1 cellular context compared by ENCODE assay signal in the genomic region with DNA sequence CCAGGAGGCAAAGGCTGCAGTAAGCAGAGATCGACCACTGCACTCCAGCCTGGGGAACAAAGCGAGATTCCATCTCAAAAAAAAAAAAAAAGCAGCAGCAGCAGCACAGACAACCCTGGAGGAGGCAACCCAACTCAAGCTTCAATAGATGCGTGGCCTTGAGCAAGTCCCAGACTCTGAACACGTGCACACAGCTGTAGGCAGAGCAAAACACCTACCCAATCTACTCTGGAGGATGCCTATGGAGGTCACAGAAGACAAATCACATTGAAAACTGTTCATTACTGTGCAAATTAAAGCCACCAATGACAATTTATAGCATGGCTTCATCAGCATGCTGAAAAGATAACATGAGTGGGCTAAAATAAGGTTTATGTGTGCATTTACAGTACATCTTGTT.
TF ChIP-seq lines count a peak whose summit lies in the region.

No MANE protein-coding gene starts in this region.

TF ChIP-seq in HepG2, 621 proteins besides CTCF, POLR2A, EP300 and RAD21 (continued from another document and continues in another):
- TF ChIP-seq, protein P1, sequence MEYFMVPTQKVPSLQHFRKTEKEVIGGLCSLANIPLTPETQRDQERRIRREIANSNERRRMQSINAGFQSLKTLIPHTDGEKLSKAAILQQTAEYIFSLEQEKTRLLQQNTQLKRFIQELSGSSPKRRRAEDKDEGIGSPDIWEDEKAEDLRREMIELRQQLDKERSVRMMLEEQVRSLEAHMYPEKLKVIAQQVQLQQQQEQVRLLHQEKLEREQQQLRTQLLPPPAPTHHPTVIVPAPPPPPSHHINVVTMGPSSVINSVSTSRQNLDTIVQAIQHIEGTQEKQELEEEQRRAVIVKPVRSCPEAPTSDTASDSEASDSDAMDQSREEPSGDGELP (IDR thresholded peaks at IDR 0.05; ENCODE audit: borderline replicate concordance, low read depth) = 0 out of 2 replicates have a peak, but pooled peaks have one; percentile 34
- TF ChIP-seq, protein P2, sequence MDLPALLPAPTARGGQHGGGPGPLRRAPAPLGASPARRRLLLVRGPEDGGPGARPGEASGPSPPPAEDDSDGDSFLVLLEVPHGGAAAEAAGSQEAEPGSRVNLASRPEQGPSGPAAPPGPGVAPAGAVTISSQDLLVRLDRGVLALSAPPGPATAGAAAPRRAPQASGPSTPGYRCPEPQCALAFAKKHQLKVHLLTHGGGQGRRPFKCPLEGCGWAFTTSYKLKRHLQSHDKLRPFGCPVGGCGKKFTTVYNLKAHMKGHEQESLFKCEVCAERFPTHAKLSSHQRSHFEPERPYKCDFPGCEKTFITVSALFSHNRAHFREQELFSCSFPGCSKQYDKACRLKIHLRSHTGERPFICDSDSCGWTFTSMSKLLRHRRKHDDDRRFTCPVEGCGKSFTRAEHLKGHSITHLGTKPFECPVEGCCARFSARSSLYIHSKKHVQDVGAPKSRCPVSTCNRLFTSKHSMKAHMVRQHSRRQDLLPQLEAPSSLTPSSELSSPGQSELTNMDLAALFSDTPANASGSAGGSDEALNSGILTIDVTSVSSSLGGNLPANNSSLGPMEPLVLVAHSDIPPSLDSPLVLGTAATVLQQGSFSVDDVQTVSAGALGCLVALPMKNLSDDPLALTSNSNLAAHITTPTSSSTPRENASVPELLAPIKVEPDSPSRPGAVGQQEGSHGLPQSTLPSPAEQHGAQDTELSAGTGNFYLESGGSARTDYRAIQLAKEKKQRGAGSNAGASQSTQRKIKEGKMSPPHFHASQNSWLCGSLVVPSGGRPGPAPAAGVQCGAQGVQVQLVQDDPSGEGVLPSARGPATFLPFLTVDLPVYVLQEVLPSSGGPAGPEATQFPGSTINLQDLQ (CRISPR knock-in tag; IDR thresholded peaks at IDR 0.05) = no peak
- TF ChIP-seq SRSF4 (IDR thresholded peaks at IDR 0.05; ENCODE audit: low read depth, low read length, poor library complexity, severe bottlenecking) (no peak), KAT8 (CRISPR knock-in tag; IDR thresholded peaks at IDR 0.05) (no peak), KDM6A (CRISPR knock-in tag; IDR thresholded peaks at IDR 0.05; ENCODE audit: low read depth) (no peak), ZNF788 (CRISPR knock-in tag; IDR thresholded peaks at IDR 0.05; ENCODE audit: borderline replicate concordance) (no peak), ARID2 (CRISPR knock-in tag; IDR thresholded peaks at IDR 0.05; ENCODE audit: borderline replicate concordance) (no peak), ATAD3A (CRISPR knock-in tag; IDR thresholded peaks at IDR 0.05) (no peak), HNRNPK (IDR thresholded peaks at IDR 0.05; ENCODE audit: low read depth, low read length, poor library complexity, severe bottlenecking) (no peak), ZMYM4 (CRISPR knock-in tag; IDR thresholded peaks at IDR 0.05) (peak; percentile 18), SOX6 (IDR thresholded peaks at IDR 0.05) (no peak), SOX6 (CRISPR knock-in tag; IDR thresholded peaks at IDR 0.05) (peak; percentile 54), ZNF3 (CRISPR knock-in tag; IDR thresholded peaks at IDR 0.05) (no peak), ZNF431 (CRISPR knock-in tag; IDR thresholded peaks at IDR 0.05; ENCODE audit: borderline replicate concordance, low read depth) (no peak), ZNF773 (CRISPR knock-in tag; IDR thresholded peaks at IDR 0.05; ENCODE audit: borderline replicate concordance) (no peak), ZNF430 (CRISPR knock-in tag; IDR thresholded peaks at IDR 0.05) (no peak), SALL1 (CRISPR knock-in tag; IDR thresholded peaks at IDR 0.05) (peak; percentile 58), NR1H2 (CRISPR knock-in tag; IDR thresholded peaks at IDR 0.05; ENCODE audit: borderline replicate concordance, low read depth) (no peak), PHF20 (CRISPR knock-in tag; IDR thresholded peaks at IDR 0.05) (no peak), DNMT1 (CRISPR knock-in tag; IDR thresholded peaks at IDR 0.05) (no peak), HMGA1 (CRISPR knock-in tag; conservative IDR thresholded peaks at IDR 0.05) (no peak), GABPB1 (CRISPR knock-in tag; IDR thresholded peaks at IDR 0.05) (no peak)
- TF ChIP-seq, protein P3, sequence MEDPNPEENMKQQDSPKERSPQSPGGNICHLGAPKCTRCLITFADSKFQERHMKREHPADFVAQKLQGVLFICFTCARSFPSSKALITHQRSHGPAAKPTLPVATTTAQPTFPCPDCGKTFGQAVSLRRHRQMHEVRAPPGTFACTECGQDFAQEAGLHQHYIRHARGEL (CRISPR knock-in tag; IDR thresholded peaks at IDR 0.05) = no peak
- TF ChIP-seq, protein P4, sequence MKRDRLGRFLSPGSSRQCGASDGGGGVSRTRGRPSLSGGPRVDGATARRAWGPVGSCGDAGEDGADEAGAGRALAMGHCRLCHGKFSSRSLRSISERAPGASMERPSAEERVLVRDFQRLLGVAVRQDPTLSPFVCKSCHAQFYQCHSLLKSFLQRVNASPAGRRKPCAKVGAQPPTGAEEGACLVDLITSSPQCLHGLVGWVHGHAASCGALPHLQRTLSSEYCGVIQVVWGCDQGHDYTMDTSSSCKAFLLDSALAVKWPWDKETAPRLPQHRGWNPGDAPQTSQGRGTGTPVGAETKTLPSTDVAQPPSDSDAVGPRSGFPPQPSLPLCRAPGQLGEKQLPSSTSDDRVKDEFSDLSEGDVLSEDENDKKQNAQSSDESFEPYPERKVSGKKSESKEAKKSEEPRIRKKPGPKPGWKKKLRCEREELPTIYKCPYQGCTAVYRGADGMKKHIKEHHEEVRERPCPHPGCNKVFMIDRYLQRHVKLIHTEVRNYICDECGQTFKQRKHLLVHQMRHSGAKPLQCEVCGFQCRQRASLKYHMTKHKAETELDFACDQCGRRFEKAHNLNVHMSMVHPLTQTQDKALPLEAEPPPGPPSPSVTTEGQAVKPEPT (CRISPR knock-in tag; IDR thresholded peaks at IDR 0.05; ENCODE audit: low read depth) = no peak
- TF ChIP-seq, protein P5, sequence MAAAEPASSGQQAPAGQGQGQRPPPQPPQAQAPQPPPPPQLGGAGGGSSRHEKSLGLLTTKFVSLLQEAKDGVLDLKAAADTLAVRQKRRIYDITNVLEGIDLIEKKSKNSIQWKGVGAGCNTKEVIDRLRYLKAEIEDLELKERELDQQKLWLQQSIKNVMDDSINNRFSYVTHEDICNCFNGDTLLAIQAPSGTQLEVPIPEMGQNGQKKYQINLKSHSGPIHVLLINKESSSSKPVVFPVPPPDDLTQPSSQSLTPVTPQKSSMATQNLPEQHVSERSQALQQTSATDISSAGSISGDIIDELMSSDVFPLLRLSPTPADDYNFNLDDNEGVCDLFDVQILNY (CRISPR knock-in tag; conservative IDR thresholded peaks at IDR 0.05) = no peak
- TF ChIP-seq, protein P6, sequence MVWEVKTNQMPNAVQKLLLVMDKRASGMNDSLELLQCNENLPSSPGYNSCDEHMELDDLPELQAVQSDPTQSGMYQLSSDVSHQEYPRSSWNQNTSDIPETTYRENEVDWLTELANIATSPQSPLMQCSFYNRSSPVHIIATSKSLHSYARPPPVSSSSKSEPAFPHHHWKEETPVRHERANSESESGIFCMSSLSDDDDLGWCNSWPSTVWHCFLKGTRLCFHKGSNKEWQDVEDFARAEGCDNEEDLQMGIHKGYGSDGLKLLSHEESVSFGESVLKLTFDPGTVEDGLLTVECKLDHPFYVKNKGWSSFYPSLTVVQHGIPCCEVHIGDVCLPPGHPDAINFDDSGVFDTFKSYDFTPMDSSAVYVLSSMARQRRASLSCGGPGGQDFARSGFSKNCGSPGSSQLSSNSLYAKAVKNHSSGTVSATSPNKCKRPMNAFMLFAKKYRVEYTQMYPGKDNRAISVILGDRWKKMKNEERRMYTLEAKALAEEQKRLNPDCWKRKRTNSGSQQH (CRISPR knock-in tag; IDR thresholded peaks at IDR 0.05; ENCODE audit: low read depth) = no peak
- TF ChIP-seq, protein P7, sequence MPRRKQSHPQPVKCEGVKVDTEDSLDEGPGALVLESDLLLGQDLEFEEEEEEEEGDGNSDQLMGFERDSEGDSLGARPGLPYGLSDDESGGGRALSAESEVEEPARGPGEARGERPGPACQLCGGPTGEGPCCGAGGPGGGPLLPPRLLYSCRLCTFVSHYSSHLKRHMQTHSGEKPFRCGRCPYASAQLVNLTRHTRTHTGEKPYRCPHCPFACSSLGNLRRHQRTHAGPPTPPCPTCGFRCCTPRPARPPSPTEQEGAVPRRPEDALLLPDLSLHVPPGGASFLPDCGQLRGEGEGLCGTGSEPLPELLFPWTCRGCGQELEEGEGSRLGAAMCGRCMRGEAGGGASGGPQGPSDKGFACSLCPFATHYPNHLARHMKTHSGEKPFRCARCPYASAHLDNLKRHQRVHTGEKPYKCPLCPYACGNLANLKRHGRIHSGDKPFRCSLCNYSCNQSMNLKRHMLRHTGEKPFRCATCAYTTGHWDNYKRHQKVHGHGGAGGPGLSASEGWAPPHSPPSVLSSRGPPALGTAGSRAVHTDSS (CRISPR knock-in tag; conservative IDR thresholded peaks at IDR 0.05) = no peak
- TF ChIP-seq, protein P8, sequence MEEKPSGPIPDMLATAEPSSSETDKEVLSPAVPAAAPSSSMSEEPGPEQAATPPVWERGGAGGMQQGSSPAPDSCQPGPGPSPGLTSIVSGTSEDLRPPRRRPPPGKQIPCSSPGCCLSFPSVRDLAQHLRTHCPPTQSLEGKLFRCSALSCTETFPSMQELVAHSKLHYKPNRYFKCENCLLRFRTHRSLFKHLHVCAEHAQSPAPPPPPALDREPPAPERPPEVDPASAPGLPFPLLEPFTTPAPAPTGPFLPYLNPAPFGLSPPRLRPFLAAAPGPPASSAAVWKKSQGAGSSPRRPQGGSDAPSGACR (CRISPR knock-in tag; IDR thresholded peaks at IDR 0.05) = no peak
- TF ChIP-seq, protein P9, sequence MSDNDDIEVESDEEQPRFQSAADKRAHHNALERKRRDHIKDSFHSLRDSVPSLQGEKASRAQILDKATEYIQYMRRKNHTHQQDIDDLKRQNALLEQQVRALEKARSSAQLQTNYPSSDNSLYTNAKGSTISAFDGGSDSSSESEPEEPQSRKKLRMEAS (IDR thresholded peaks at IDR 0.05) = peak; percentile 80
- TF ChIP-seq, protein P10, sequence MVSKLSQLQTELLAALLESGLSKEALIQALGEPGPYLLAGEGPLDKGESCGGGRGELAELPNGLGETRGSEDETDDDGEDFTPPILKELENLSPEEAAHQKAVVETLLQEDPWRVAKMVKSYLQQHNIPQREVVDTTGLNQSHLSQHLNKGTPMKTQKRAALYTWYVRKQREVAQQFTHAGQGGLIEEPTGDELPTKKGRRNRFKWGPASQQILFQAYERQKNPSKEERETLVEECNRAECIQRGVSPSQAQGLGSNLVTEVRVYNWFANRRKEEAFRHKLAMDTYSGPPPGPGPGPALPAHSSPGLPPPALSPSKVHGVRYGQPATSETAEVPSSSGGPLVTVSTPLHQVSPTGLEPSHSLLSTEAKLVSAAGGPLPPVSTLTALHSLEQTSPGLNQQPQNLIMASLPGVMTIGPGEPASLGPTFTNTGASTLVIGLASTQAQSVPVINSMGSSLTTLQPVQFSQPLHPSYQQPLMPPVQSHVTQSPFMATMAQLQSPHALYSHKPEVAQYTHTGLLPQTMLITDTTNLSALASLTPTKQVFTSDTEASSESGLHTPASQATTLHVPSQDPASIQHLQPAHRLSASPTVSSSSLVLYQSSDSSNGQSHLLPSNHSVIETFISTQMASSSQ (IDR thresholded peaks at IDR 0.05; ENCODE audit: low read depth) = no peak
- TF ChIP-seq, protein P10 (CRISPR knock-in tag; IDR thresholded peaks at IDR 0.05; ENCODE audit: borderline replicate concordance) = no peak
